In the genomic region with DNA sequence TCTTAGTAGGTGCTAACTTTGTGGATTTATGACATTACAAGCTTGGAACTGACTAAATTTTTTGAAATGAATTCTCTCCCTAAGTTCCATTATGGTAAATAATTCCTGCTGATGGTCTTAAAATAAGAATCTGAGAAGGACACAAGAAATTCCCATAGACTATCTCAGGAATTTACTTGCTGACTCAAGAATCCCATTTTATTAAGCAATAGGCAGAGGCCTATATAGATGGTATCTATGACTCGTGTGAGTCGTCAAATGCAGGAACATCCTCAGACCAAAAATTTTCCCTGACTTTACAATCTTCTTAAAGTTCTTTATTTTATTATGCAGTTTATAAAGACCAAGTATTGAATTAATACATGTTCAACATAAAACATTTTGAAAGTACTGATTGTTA, we compare ENCODE assay signal across 18 cellular contexts. TPM values are rescaled to one million over a fixed set of nuclear protein-coding genes. Genes with fewer than 3 reads are reported as not detected.
DNase-seq lines count a peak whose midpoint lies in the region; ATAC-seq, FAIRE-seq and TF ChIP-seq lines count a peak whose summit lies in the region.
"Had no signal": no experiment of that assay in that cellular context is flagged by ENCODE, and none has a peak within 500 bp of the region (broad histone marks: within the 10 kb centered on the region; RNA-seq: fewer than 3 reads in every experiment).

No MANE protein-coding gene starts in this region.

- H3F3A ChIP-seq in OCI-LY1 (ENCODE audit: insufficient read depth, low read length): no peaks in the 10 kb centered on the region

- H3K56ac ChIP-seq in H1 (replicated peaks; ENCODE audit: insufficient read length, low read depth, low read length): no peak overlapping the region

- no peaks in the 10 kb centered on the region for H3K9me2 ChIP-seq in OCI-LY1 (ENCODE audit: low read depth, low read length)

- H3K27ac ChIP-seq in OCI-LY1 (ENCODE audit: low read depth, low read length, poor library complexity, severe bottlenecking): no peak overlapping the region
- no peak overlapping the region for H3K27ac ChIP-seq in H1 (ENCODE audit: low read depth, low read length)
- no peak overlapping the region for H3K27ac ChIP-seq in mesenchymal stem cell (ENCODE audit: low read length, poor library complexity, severe bottlenecking)
- H3K27ac ChIP-seq: C4-2B, dorsolateral prefrontal cortex, parathyroid adenoma had no signal

- no peak overlapping the region for H4K5ac ChIP-seq in H1 (ENCODE audit: insufficient read length, low read depth, low read length)

- H3K18ac ChIP-seq in H1 (ENCODE audit: extremely low read depth, low read length) (no peak overlapping the region), mesenchymal stem cell (ENCODE audit: low read depth in 1 of 2, low read length in 2 of 2) (no peak overlapping the region)

- no peak overlapping the region for H3K23ac ChIP-seq in H1 (ENCODE audit: insufficient read length)
- no peak overlapping the region for H3K23ac ChIP-seq in mesenchymal stem cell (ENCODE audit: low read length in 2 of 2)

- H3K79me2 ChIP-seq in OCI-LY1 (ENCODE audit: insufficient read depth, low read length) (no peaks in the 10 kb centered on the region), H1 (ENCODE audit: control insufficient read depth in 1 of 2, insufficient read depth in 2 of 2, low read length in 2 of 2) (no peaks in the 10 kb centered on the region)
- H3K79me2 ChIP-seq: parathyroid adenoma had no signal

- H2BK120ac ChIP-seq in H1 (replicated peaks; ENCODE audit: low read depth, low read length) (no peak overlapping the region), mesenchymal stem cell (ENCODE audit: low read depth, low read length) (no peak overlapping the region)

- H2BK12ac ChIP-seq in H1 (ENCODE audit: low read depth, low read length) (no peak overlapping the region), mesenchymal stem cell (ENCODE audit: low read length in 2 of 2) (no peak overlapping the region)

- H3K36me3 ChIP-seq in OCI-LY1 (ENCODE audit: insufficient read depth, low read length) (no peaks in the 10 kb centered on the region), H1 (ENCODE audit: control insufficient read depth in 2 of 4, insufficient read depth in 4 of 4, low read length in 3 of 4) (no peaks in the 10 kb centered on the region), mesenchymal stem cell (ENCODE audit: control insufficient read depth in 1 of 2, insufficient read depth in 2 of 2, low read depth in 1 of 2, low read length in 2 of 2) (no peaks in the 10 kb centered on the region)

- peaks cover 8% of the 10 kb centered on the region for H3K9me3 Mint-ChIP-seq in type B pancreatic cell

- TF ChIP-seq RAD21 in H1 (IDR thresholded peaks at IDR 0.05 in 1 of 2, conservative IDR thresholded peaks at IDR 0.05 in 1 of 2; ENCODE audit: low read depth in 2 of 2, low read length in 2 of 2): no peak

- no peak for ATAC-seq in HG03139 (IDR thresholded peaks at IDR 0.05; ENCODE audit: unreplicated experiment)

- no peaks in the 10 kb centered on the region for H3K79me1 ChIP-seq in H1 (ENCODE audit: low read depth, low read length)
- H3K79me1 ChIP-seq in mesenchymal stem cell (replicated peaks; ENCODE audit: low read length, poor library complexity, severe bottlenecking): no peaks in the 10 kb centered on the region

- no peak overlapping the region for H3K27ac Mint-ChIP-seq in type B pancreatic cell
- H3K27ac Mint-ChIP-seq: activated CD4-positive, alpha-beta T cell treated with anti-CD3 and anti-CD28 coated beads, Interleukin-2, amount 10 ng/mL, durations not matched to agents 7 days and 5 days had no signal

- H3K4me1 ChIP-seq in OCI-LY1 (ENCODE audit: insufficient read depth, low read length, severe bottlenecking): no peaks in the 10 kb centered on the region
- H3K4me1 ChIP-seq in H1 (replicated peaks in 1 of 4; ENCODE audit: control insufficient read depth in 3 of 4, insufficient read depth in 4 of 4, low read length in 3 of 4): no peaks in the 10 kb centered on the region
- H3K4me1 ChIP-seq in mesenchymal stem cell (ENCODE audit: control insufficient read depth, insufficient read depth, low read depth, low read length): no peaks in the 10 kb centered on the region
- H3K4me1 ChIP-seq: parathyroid adenoma had no signal

- H3K23me2 ChIP-seq in H1 (ENCODE audit: low read depth, low read length): no peaks in the 10 kb centered on the region

- H3K4me2 ChIP-seq in OCI-LY1 (ENCODE audit: low read length): no peak overlapping the region
- no peak overlapping the region for H3K4me2 ChIP-seq in H1 (ENCODE audit: insufficient read depth in 1 of 2, low read depth in 2 of 2, low read length in 2 of 2)
- no peak overlapping the region for H3K4me2 ChIP-seq in mesenchymal stem cell (ENCODE audit: low read length, poor library complexity, severe bottlenecking)

- no peak for TF ChIP-seq EP300 in H1 (IDR thresholded peaks at IDR 0.05; ENCODE audit: borderline replicate concordance in 1 of 2, low read depth in 2 of 2, low read length in 2 of 2)

- H3K4me3 ChIP-seq in AG10803 (ENCODE audit: low read length) (no peak overlapping the region), OCI-LY1 (ENCODE audit: low read depth, low read length, poor library complexity, severe bottlenecking) (no peak overlapping the region), H1 (ENCODE audit: extremely low read depth in 1 of 4, insufficient read depth in 2 of 4, low read depth in 3 of 4, low read length in 4 of 4) (no peak overlapping the region), mesenchymal stem cell (ENCODE audit: insufficient read depth in 1 of 2, low read depth in 1 of 2, low read length in 2 of 2) (no peak overlapping the region)
- H3K4me3 ChIP-seq: dorsolateral prefrontal cortex had no signal

- TF ChIP-seq CTCF in AG10803 (conservative IDR thresholded peaks at IDR 0.05; ENCODE audit: low read length) (no peak), OCI-LY1 (IDR thresholded peaks at IDR 0.05; ENCODE audit: low read length) (no peak), H1 (IDR thresholded peaks at IDR 0.05; ENCODE audit: control extremely low read depth in 1 of 3, insufficient read depth in 1 of 3, low read depth in 1 of 3, low read length in 3 of 3) (no peak), type B pancreatic cell (conservative IDR thresholded peaks at IDR 0.05) (no peak)

- H3K4ac ChIP-seq in H1 (replicated peaks; ENCODE audit: insufficient read length, low read depth, low read length) (no peak overlapping the region), mesenchymal stem cell (ENCODE audit: low read depth in 1 of 2, low read length in 2 of 2) (no peak overlapping the region)

- POLR2A ChIA-PET in H1 (lab: Charles Lee; ENCODE audit: partially characterized antibody): no interaction called here

- 0 out of 2 replicates have a peak overlapping the region, but pooled peaks have one; percentile 23 for H2AFZ ChIP-seq in OCI-LY1 (ENCODE audit: low read length)
- H2AFZ ChIP-seq in H1 (ENCODE audit: low read length): no peak overlapping the region
- no peak overlapping the region for H2AFZ ChIP-seq in mesenchymal stem cell (ENCODE audit: low read depth, low read length)
- H2AFZ ChIP-seq: parathyroid adenoma had no signal

- peak; percentile 83 for DNase-seq in AG10803 (ENCODE audit: low read depth)
- no peak for DNase-seq in H1 (ENCODE audit: low read depth in 1 of 2, low spot score in 2 of 2)
- DNase-seq in mesenchymal stem cell: peak; percentile 68
- DNase-seq in central memory CD4-positive, alpha-beta T cell: no peak
- DNase-seq in RPMI8226: no peak
- DNase-seq in type B pancreatic cell (ENCODE audit: extremely low spot score, unreplicated experiment): no peak
- DNase-seq: activated CD4-positive, alpha-beta T cell treated with anti-CD3 and anti-CD28 coated beads, Interleukin-2, amount 10 ng/mL, durations not matched to agents 7 days and 5 days; activated T-cell treated with anti-CD3 and anti-CD28 coated beads, Interleukin-2, amount 50 U/mL, for 48 hours; amniotic stem cell; dorsolateral prefrontal cortex; NCI-H2081; NCI-H774; SIG-M5 had no signal

- H3K27me3 ChIP-seq in OCI-LY1 (ENCODE audit: insufficient read depth, low read length) (no peaks in the 10 kb centered on the region), H1 (replicated peaks in 1 of 4; ENCODE audit: control insufficient read depth in 3 of 4, extremely low read depth in 1 of 4, insufficient read depth in 3 of 4, low read length in 3 of 4) (no peaks in the 10 kb centered on the region), mesenchymal stem cell (ENCODE audit: control insufficient read depth in 1 of 2, insufficient read depth in 1 of 2, low read length in 2 of 2) (no peaks in the 10 kb centered on the region)
- H3K27me3 ChIP-seq: dorsolateral prefrontal cortex had no signal

- no peak overlapping the region for H2BK20ac ChIP-seq in H1 (ENCODE audit: low read length)

- no peak overlapping the region for H3K14ac ChIP-seq in H1 (ENCODE audit: insufficient read length)
- H3K14ac ChIP-seq in mesenchymal stem cell (ENCODE audit: low read length in 2 of 2): no peak overlapping the region

- H2AK5ac ChIP-seq in H1 (ENCODE audit: low read depth, low read length) (no peak overlapping the region), mesenchymal stem cell (ENCODE audit: low read length, severe bottlenecking) (no peak overlapping the region)

- H4K8ac ChIP-seq in H1 (ENCODE audit: extremely low read depth, insufficient read depth, low read length) (no peak overlapping the region), mesenchymal stem cell (ENCODE audit: low read length) (no peak overlapping the region)

- H4K20me1 ChIP-seq in OCI-LY1 (ENCODE audit: insufficient read depth, low read length) (no peaks in the 10 kb centered on the region), H1 (replicated peaks in 1 of 2; ENCODE audit: control insufficient read depth in 1 of 2, insufficient read depth in 2 of 2, low read length in 2 of 2) (no peaks in the 10 kb centered on the region)

- no peak overlapping the region for H3K4me3 Mint-ChIP-seq in type B pancreatic cell
- H3K4me3 Mint-ChIP-seq: activated CD4-positive, alpha-beta T cell treated with anti-CD3 and anti-CD28 coated beads, Interleukin-2, amount 10 ng/mL, durations not matched to agents 7 days and 5 days had no signal

- 95% methylated on average over 2 of the region's 2 CpGs; no CpG with 5 or more reads in 1 of the 2 experiments for WGBS in H1 (ENCODE audit: extremely low coverage in 1 of 2, insufficient coverage in 1 of 2, insufficient read length in 1 of 2, insufficient replicate concordance in 2 of 2, low coverage in 1 of 2, low lambda C conversion rate in 2 of 2, missing lambda C conversion rate in 1 of 2), 2 experiments
- no CpG with 5 or more reads among the region's 2 CpGs for WGBS in mesenchymal stem cell

- H4K91ac ChIP-seq in H1 (replicated peaks; ENCODE audit: insufficient read length, low read length): no peak overlapping the region
- no peak overlapping the region for H4K91ac ChIP-seq in mesenchymal stem cell (ENCODE audit: low read length)

- no peak overlapping the region for H2BK15ac ChIP-seq in H1 (ENCODE audit: low read length)
- no peak overlapping the region for H2BK15ac ChIP-seq in mesenchymal stem cell (ENCODE audit: low read depth, poor library complexity, severe bottlenecking)

- H2BK5ac ChIP-seq in H1 (ENCODE audit: low read depth, low read length) (no peak overlapping the region), mesenchymal stem cell (ENCODE audit: low read depth, low read length, poor library complexity, severe bottlenecking) (no peak overlapping the region)

- H3K9ac ChIP-seq in OCI-LY1 (ENCODE audit: low read length) (no peak overlapping the region), H1 (replicated peaks in 1 of 4; ENCODE audit: extremely low read depth in 1 of 4, low read depth in 3 of 4, low read length in 3 of 4) (no peak overlapping the region), mesenchymal stem cell (ENCODE audit: low read length) (no peak overlapping the region)
- H3K9ac ChIP-seq: parathyroid adenoma had no signal

- no peak for FAIRE-seq in H1 (lab: Jason Lieb, UNC)
- FAIRE-seq: GM12891 had no signal

- CTCF ChIA-PET in H1 (lab: Charles Lee; ENCODE audit: partially characterized antibody): interaction anchor here (1.0 kb wide), 1 partner anchor 19 kb away, joined by 3 read pairs; no protein-coding TSS in a partner anchor

- TF ChIP-seq POLR2A in H1 (IDR thresholded peaks at IDR 0.05; ENCODE audit: control extremely low read depth in 1 of 2, low read depth in 2 of 2, low read length in 2 of 2): no peak

- no peaks in the 10 kb centered on the region for H3K36me3 Mint-ChIP-seq in type B pancreatic cell

- peaks cover 3% of the 10 kb centered on the region for H3K4me1 Mint-ChIP-seq in type B pancreatic cell (ENCODE audit: unreplicated experiment)
- H3K4me1 Mint-ChIP-seq: activated CD4-positive, alpha-beta T cell treated with anti-CD3 and anti-CD28 coated beads, Interleukin-2, amount 10 ng/mL, durations not matched to agents 7 days and 5 days had no signal

- no peaks in the 10 kb centered on the region for H3K27me3 Mint-ChIP-seq in type B pancreatic cell
- H3K27me3 Mint-ChIP-seq: activated CD4-positive, alpha-beta T cell treated with anti-CD3 and anti-CD28 coated beads, Interleukin-2, amount 10 ng/mL, durations not matched to agents 7 days and 5 days had no signal

- no peaks in the 10 kb centered on the region for H3K9me3 ChIP-seq in OCI-LY1 (ENCODE audit: low read length)
- no peaks in the 10 kb centered on the region for H3K9me3 ChIP-seq in H1 (ENCODE audit: insufficient read depth in 2 of 2, low read depth in 1 of 2, low read length in 1 of 2)
- H3K9me3 ChIP-seq in mesenchymal stem cell (ENCODE audit: control insufficient read depth, low read length): no peaks in the 10 kb centered on the region

RNA-seq across cellular contexts. Expression of gene CBLB, which starts 30.7 kb away (rescaled TPM):
- total RNA-seq in H1 (2021; fragmentation: NEBNext Ultra II Directional; extraction: Animal tissue kit (Norgen Biotek cat#: 25700)): 26.0 and 32.6 TPM in 2 replicates
- 10.4 and 14.5 TPM in 2 replicates for polyA plus RNA-seq in H1 (2011; rRNA removed)
- 12.2 TPM for polyA plus RNA-seq in H1 (2011; cell fraction: cytosol; rRNA removed)
- 13.8 TPM for polyA plus RNA-seq in H1 (2011; cell fraction: nucleus; rRNA removed)
- polyA plus RNA-seq in H1 (2012, experiment 1 of 2): 13.8 to 29.4 TPM (median 15.8 TPM) in 4 replicates
- 3.1 TPM for polyA plus RNA-seq in H1 (2012, experiment 2 of 2)
- polyA plus RNA-seq in H1 (2013, experiment 1 of 2): 11.9 TPM
- 11.9 TPM for polyA plus RNA-seq in H1 (2013, experiment 2 of 2)
- 29.2 and 34.3 TPM in 2 replicates for polyA minus RNA-seq in H1 (2011; rRNA and poly(A)+ RNA removed)
- 14.2 TPM for polyA minus RNA-seq in H1 (2011; cell fraction: cytosol; rRNA and poly(A)+ RNA removed)
- polyA minus RNA-seq in H1 (2011; cell fraction: nucleus; rRNA and poly(A)+ RNA removed): 69.5 TPM
- polyA plus RNA-seq in mesenchymal stem cell (2013, experiment 1 of 2): 19.3 TPM
- 16.9 TPM for polyA plus RNA-seq in mesenchymal stem cell (2013, experiment 2 of 2)
- 50.6 and 57.0 TPM in 2 replicates for total RNA-seq in type B pancreatic cell (ENCODE audit: low replicate concordance)

Comparison
In these comparisons a context has a peak if more than half of its experiments do, and no peak if none do; other contexts are left out.
1. DNase-seq: peak in AG10803 (single experiment) and mesenchymal stem cell (single experiment); none in H1 (0 of 2), central memory CD4-positive, alpha-beta T cell (single experiment), RPMI8226 (single experiment) and type B pancreatic cell (single experiment).